14 cellular contexts compared by ENCODE assay signal in genomic region chr9:36141761-36142160, GRCh38. TPM values are rescaled to one million over a fixed set of nuclear protein-coding genes. Genes with fewer than 3 reads are reported as not detected.
DNase-seq lines count a peak whose midpoint lies in the region; ATAC-seq and TF ChIP-seq lines count a peak whose summit lies in the region.
"Had no signal": no experiment of that assay in that cellular context is flagged by ENCODE, and none has a peak within 500 bp of the region (broad histone marks: within the 10 kb centered on the region; RNA-seq: fewer than 3 reads in every experiment).

No MANE protein-coding gene starts in this region.

- DNase-seq in activated CD8-positive, alpha-beta memory T cell treated with anti-CD3 and anti-CD28 coated beads, Interleukin-2, amount 10 ng/mL, durations not matched to agents 7 days and 5 days: no peak
- no peak for DNase-seq in activated CD8-positive, alpha-beta memory T cell treated with anti-CD3 and anti-CD28 coated beads for 24 hours
- no peak for DNase-seq in activated naive CD8-positive, alpha-beta T cell treated with anti-CD3 and anti-CD28 coated beads, Interleukin-2, amount 10 ng/mL, durations not matched to agents 7 days and 5 days
- DNase-seq in naive B cell (no peak), thoracic aorta (ENCODE audit: low spot score) (no peak), hippocampal formation (lab: John Stamatoyannopoulos, UW) (no peak)
- DNase-seq in stimulated activated CD4-positive, alpha-beta T cell treated with anti-CD3 and anti-CD28 coated beads, Interleukin-15, amount 100 ng/mL, for 24 hours: no peak
- no peak for DNase-seq in central memory CD4-positive, alpha-beta T cell
- DNase-seq: activated gamma-delta T cell, DMS153, midbrain, NCI-H345 had no signal

- H3K27me3 ChIP-seq in thoracic aorta (replicated peaks; ENCODE audit: insufficient read depth): no peaks in the 10 kb centered on the region

- H3K36me3 ChIP-seq in thoracic aorta: no peaks in the 10 kb centered on the region

- CTCF ChIA-PET in activated CD8-positive, alpha-beta memory T cell treated with anti-CD3 and anti-CD28 coated beads, Interleukin-2, amount 10 ng/mL, durations not matched to agents 7 days and 5 days (lab: Charles Lee): interaction anchor here (0.9 to 3.6 kb wide), 3 partner anchors 10 to 45 kb away, joined by 3 to 21 read pairs (median 4); no protein-coding TSS in a partner anchor

- no peaks in the 10 kb centered on the region for H3K9me3 ChIP-seq in thoracic aorta

- H3K27me3 Mint-ChIP-seq in activated CD8-positive, alpha-beta memory T cell treated with anti-CD3 and anti-CD28 coated beads, Interleukin-2, amount 10 ng/mL, durations not matched to agents 7 days and 5 days: no peaks in the 10 kb centered on the region
- no peaks in the 10 kb centered on the region for H3K27me3 Mint-ChIP-seq in activated naive CD8-positive, alpha-beta T cell treated with anti-CD3 and anti-CD28 coated beads, Interleukin-2, amount 10 ng/mL, durations not matched to agents 7 days and 5 days
- H3K27me3 Mint-ChIP-seq in naive B cell: no peaks in the 10 kb centered on the region

- H3K4me3 Mint-ChIP-seq in activated CD8-positive, alpha-beta memory T cell treated with anti-CD3 and anti-CD28 coated beads, Interleukin-2, amount 10 ng/mL, durations not matched to agents 7 days and 5 days: no peak overlapping the region
- peak overlapping the region; percentile 52 for H3K4me3 Mint-ChIP-seq in activated naive CD8-positive, alpha-beta T cell treated with anti-CD3 and anti-CD28 coated beads, Interleukin-2, amount 10 ng/mL, durations not matched to agents 7 days and 5 days
- peak overlapping the region; percentile 48 to 99 (median 91) for H3K4me3 Mint-ChIP-seq in naive B cell

- peaks cover 35% of the 10 kb centered on the region for H3K36me3 Mint-ChIP-seq in activated CD8-positive, alpha-beta memory T cell treated with anti-CD3 and anti-CD28 coated beads, Interleukin-2, amount 10 ng/mL, durations not matched to agents 7 days and 5 days
- H3K36me3 Mint-ChIP-seq in activated naive CD8-positive, alpha-beta T cell treated with anti-CD3 and anti-CD28 coated beads, Interleukin-2, amount 10 ng/mL, durations not matched to agents 7 days and 5 days: peaks cover 42% of the 10 kb centered on the region
- peaks cover 12 to 23% of the 10 kb centered on the region in 2 donors for H3K36me3 Mint-ChIP-seq in naive B cell

- peaks cover 10% of the 10 kb centered on the region for H3K9me3 Mint-ChIP-seq in activated CD8-positive, alpha-beta memory T cell treated with anti-CD3 and anti-CD28 coated beads, Interleukin-2, amount 10 ng/mL, durations not matched to agents 7 days and 5 days (ENCODE audit: low read depth)
- peaks cover 11% of the 10 kb centered on the region for H3K9me3 Mint-ChIP-seq in activated naive CD8-positive, alpha-beta T cell treated with anti-CD3 and anti-CD28 coated beads, Interleukin-2, amount 10 ng/mL, durations not matched to agents 7 days and 5 days
- H3K9me3 Mint-ChIP-seq in naive B cell: peaks cover 5 to 11% (median 9%) of the 10 kb centered on the region in 7 donors

- H3K4me1 ChIP-seq in thoracic aorta (ENCODE audit: control insufficient read depth in 1 of 2, low read depth in 2 of 2): peaks cover 26 to 68% of the 10 kb centered on the region in 2 donors

- H3K27ac Mint-ChIP-seq in activated CD8-positive, alpha-beta memory T cell treated with anti-CD3 and anti-CD28 coated beads, Interleukin-2, amount 10 ng/mL, durations not matched to agents 7 days and 5 days: peak overlapping the region; percentile 17
- H3K27ac Mint-ChIP-seq in activated naive CD8-positive, alpha-beta T cell treated with anti-CD3 and anti-CD28 coated beads, Interleukin-2, amount 10 ng/mL, durations not matched to agents 7 days and 5 days: peak overlapping the region; percentile 67
- H3K27ac Mint-ChIP-seq in naive B cell: peak overlapping the region; percentile 82 to 100 (median 98)

- H3K27ac ChIP-seq in thoracic aorta: peak overlapping the region; percentile 53 to 71

- H3K4me1 Mint-ChIP-seq in activated CD8-positive, alpha-beta memory T cell treated with anti-CD3 and anti-CD28 coated beads, Interleukin-2, amount 10 ng/mL, durations not matched to agents 7 days and 5 days: peaks cover 92% of the 10 kb centered on the region
- H3K4me1 Mint-ChIP-seq in activated naive CD8-positive, alpha-beta T cell treated with anti-CD3 and anti-CD28 coated beads, Interleukin-2, amount 10 ng/mL, durations not matched to agents 7 days and 5 days: peaks cover 89% of the 10 kb centered on the region
- peaks cover 77 to 96% (median 94%) of the 10 kb centered on the region in 3 donors for H3K4me1 Mint-ChIP-seq in naive B cell

- H3K4me3 ChIP-seq in thoracic aorta: no peak overlapping the region

- POLR2A ChIA-PET in activated naive CD8-positive, alpha-beta T cell treated with anti-CD3 and anti-CD28 coated beads, Interleukin-2, amount 10 ng/mL, durations not matched to agents 7 days and 5 days (lab: Charles Lee): no interaction called here

- ATAC-seq in activated CD8-positive, alpha-beta memory T cell treated with anti-CD3 and anti-CD28 coated beads, Interleukin-2, amount 10 ng/mL, durations not matched to agents 7 days and 5 days: no peak
- no peak for ATAC-seq in activated naive CD8-positive, alpha-beta T cell treated with anti-CD3 and anti-CD28 coated beads, Interleukin-2, amount 10 ng/mL, durations not matched to agents 7 days and 5 days (ENCODE audit: low read depth)
- ATAC-seq in naive B cell (ENCODE audit: low read depth in 2 of 2) (no peak), thoracic aorta (ENCODE audit: insufficient number of reproducible peaks, low FRiP score, low read depth) (no peak)
- ATAC-seq: activated CD4-positive, CD25-positive, alpha-beta regulatory T cell treated with anti-CD3 and anti-CD28 coated beads, Interleukin-2, amount 50 U/mL, for 24 hours; right cardiac atrium had no signal

- TF ChIP-seq CTCF in thoracic aorta (IDR thresholded peaks at IDR 0.05): no peak

RNA-seq across cellular contexts. Expression of gene GLIPR2, which starts 5.2 kb away (rescaled TPM):
- total RNA-seq in activated CD8-positive, alpha-beta memory T cell treated with anti-CD3 and anti-CD28 coated beads, Interleukin-2, amount 10 ng/mL, durations not matched to agents 7 days and 5 days: 10 to 100 TPM; 28.4 to 49.8 TPM
- total RNA-seq in activated naive CD8-positive, alpha-beta T cell treated with anti-CD3 and anti-CD28 coated beads, Interleukin-2, amount 10 ng/mL, durations not matched to agents 7 days and 5 days: 10 to 100 TPM; 56.5 to 58.1 TPM
- 10 to 100 TPM; 32.7 to 49.7 (median 48.2) TPM for polyA plus RNA-seq in naive B cell (ENCODE audit: low read depth in 6 of 6)
- 10 to 100 TPM; 47.0 to 52.1 TPM for total RNA-seq in thoracic aorta

RNA-seq across cellular contexts. Expression of gene CCIN, which starts 27.4 kb away (rescaled TPM):
- total RNA-seq in activated CD8-positive, alpha-beta memory T cell treated with anti-CD3 and anti-CD28 coated beads, Interleukin-2, amount 10 ng/mL, durations not matched to agents 7 days and 5 days: under 1 TPM in 1 of 2 experiments, not detected in 1; 0.15 TPM
- under 1 TPM; 0.14 to 0.26 TPM for total RNA-seq in activated naive CD8-positive, alpha-beta T cell treated with anti-CD3 and anti-CD28 coated beads, Interleukin-2, amount 10 ng/mL, durations not matched to agents 7 days and 5 days
- polyA plus RNA-seq in naive B cell (ENCODE audit: low read depth in 6 of 6): under 1 TPM in 1 of 6 donors, not detected in 5; 0.17 TPM
- total RNA-seq in thoracic aorta: 1 to 10 TPM; 1.6 to 2.3 TPM

RNA-seq across cellular contexts. Expression of gene CLTA, which starts 49.0 kb away (rescaled TPM):
- total RNA-seq in activated CD8-positive, alpha-beta memory T cell treated with anti-CD3 and anti-CD28 coated beads, Interleukin-2, amount 10 ng/mL, durations not matched to agents 7 days and 5 days: 100 to 1,000 TPM; 156 to 177 TPM
- 100 to 1,000 TPM; 119 to 123 TPM for total RNA-seq in activated naive CD8-positive, alpha-beta T cell treated with anti-CD3 and anti-CD28 coated beads, Interleukin-2, amount 10 ng/mL, durations not matched to agents 7 days and 5 days
- polyA plus RNA-seq in naive B cell (ENCODE audit: low read depth in 6 of 6): 10 to 100 TPM; 55.3 to 98.1 (median 86.9) TPM
- 100 to 1,000 TPM; 127 to 145 TPM for total RNA-seq in thoracic aorta

Comparison
In these comparisons a context has a peak if more than half of its experiments do, and no peak if none do; other contexts are left out.
1. H3K27ac Mint-ChIP-seq: peak in every context shown above with its lines; median percentile 98 in naive B cell; 67 in activated naive CD8-positive, alpha-beta T cell treated with anti-CD3 and anti-CD28 coated beads, Interleukin-2, amount 10 ng/mL, durations not matched to agents 7 days and 5 days; 17 in activated CD8-positive, alpha-beta memory T cell treated with anti-CD3 and anti-CD28 coated beads, Interleukin-2, amount 10 ng/mL, durations not matched to agents 7 days and 5 days.